Comparison of ENCODE assay signal across 19 cellular contexts in the genomic region with DNA sequence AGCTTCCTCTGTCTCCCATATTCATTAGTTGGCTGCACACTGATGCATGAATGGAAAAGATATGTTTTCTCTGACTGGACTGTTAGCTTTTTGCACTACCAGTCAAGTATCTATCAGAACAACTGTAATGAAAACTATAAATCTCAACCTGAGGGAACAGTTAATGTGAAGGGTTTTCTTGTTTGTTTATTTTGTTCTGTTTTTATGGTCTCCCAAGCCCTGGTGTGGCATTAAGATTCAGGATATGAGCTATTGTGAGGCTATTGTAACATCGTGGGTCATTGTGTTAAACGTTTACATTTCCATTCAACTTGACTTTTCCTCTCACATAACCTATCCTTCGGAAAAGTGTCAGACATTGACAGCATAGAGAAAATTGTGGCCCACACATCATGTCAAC.
"Had no signal": no experiment of that assay in that cellular context is flagged by ENCODE, and none has a peak within 500 bp of the region (broad histone marks: within the 10 kb centered on the region; RNA-seq: fewer than 3 reads in every experiment).

No MANE protein-coding gene starts in this region.

- H3K36me3 ChIP-seq: left ventricle myocardium inferior, neural progenitor cell, stomach, vagina had no signal

- H3K27me3 ChIP-seq: foreskin keratinocyte, neural progenitor cell, stomach, vagina had no signal

- H2AFZ ChIP-seq: neural progenitor cell had no signal

- DNase-seq: activated CD4-positive, alpha-beta T cell treated with anti-CD3 and anti-CD28 coated beads for 36 hours; activated CD4-positive, alpha-beta T cell treated with anti-CD3 and anti-CD28 coated beads, Interleukin-2, amount 50 U/mL, for 48 hours; amniotic stem cell; foreskin keratinocyte; hypothalamus; islet precursor cell; left ventricle myocardium inferior; mucosa of descending colon; naive B cell; stimulated activated CD4-positive, alpha-beta T cell treated with anti-CD3 and anti-CD28 coated beads, Interleukin-4, amount 100 ng/mL, for 24 hours; stomach; trophoblast cell had no signal

- H3K4me1 ChIP-seq: foreskin keratinocyte, vagina had no signal

- ATAC-seq: activated CD4-positive, alpha-beta T cell treated with anti-CD3 and anti-CD28 coated beads for 36 hours; foreskin keratinocyte; mucosa of descending colon; sciatic nerve; stimulated activated effector memory CD8-positive, alpha-beta T cell treated with anti-CD3 and anti-CD28 coated beads, Interleukin-12 subunit alpha, Interleukin-12 subunit beta, amount 100 ng/mL, for 72 hours had no signal

- H3K9me3 Mint-ChIP-seq: neural progenitor cell; stimulated activated effector memory CD8-positive, alpha-beta T cell treated with anti-CD3 and anti-CD28 coated beads, Interleukin-12 subunit alpha, Interleukin-12 subunit beta, amount 100 ng/mL, for 72 hours; T-helper 2 cell treated with Interferon-gamma antibody and Interleukin-4, amounts not matched to agents 5 μg/mL and 100 μg/mL, for 36 hours had no signal

- H3K4me3 Mint-ChIP-seq: activated CD4-positive, alpha-beta T cell treated with anti-CD3 and anti-CD28 coated beads for 36 hours; activated naive CD8-positive, alpha-beta T cell; naive B cell; neural progenitor cell; stimulated activated effector memory CD8-positive, alpha-beta T cell treated with anti-CD3 and anti-CD28 coated beads, Interleukin-12 subunit alpha, Interleukin-12 subunit beta, amount 100 ng/mL, for 72 hours; T-helper 2 cell treated with Interferon-gamma antibody and Interleukin-4, amounts not matched to agents 5 μg/mL and 100 μg/mL, for 36 hours had no signal

- H3K27ac ChIP-seq: foreskin keratinocyte, left ventricle myocardium inferior, neural progenitor cell, stomach, vagina had no signal

- H3K9me3 ChIP-seq: left ventricle myocardium inferior, mucosa of descending colon, stomach, vagina had no signal

- FAIRE-seq: TTC549 had no signal

- H3K27ac Mint-ChIP-seq: activated CD4-positive, alpha-beta T cell treated with anti-CD3 and anti-CD28 coated beads for 36 hours; activated naive CD8-positive, alpha-beta T cell; naive B cell; neural progenitor cell; stimulated activated effector memory CD8-positive, alpha-beta T cell treated with anti-CD3 and anti-CD28 coated beads, Interleukin-12 subunit alpha, Interleukin-12 subunit beta, amount 100 ng/mL, for 72 hours; T-helper 2 cell treated with Interferon-gamma antibody and Interleukin-4, amounts not matched to agents 5 μg/mL and 100 μg/mL, for 36 hours had no signal

- H3K4me2 ChIP-seq: neural progenitor cell had no signal

- H3K36me3 Mint-ChIP-seq: activated naive CD8-positive, alpha-beta T cell; naive B cell; stimulated activated effector memory CD8-positive, alpha-beta T cell treated with anti-CD3 and anti-CD28 coated beads, Interleukin-12 subunit alpha, Interleukin-12 subunit beta, amount 100 ng/mL, for 72 hours had no signal

- H3K9ac ChIP-seq: neural progenitor cell had no signal

- H3K4me3 ChIP-seq: left ventricle myocardium inferior, mucosa of descending colon, neural progenitor cell, stomach, vagina had no signal

- H3K4me1 Mint-ChIP-seq: activated CD4-positive, alpha-beta T cell treated with anti-CD3 and anti-CD28 coated beads for 36 hours; naive B cell; stimulated activated effector memory CD8-positive, alpha-beta T cell treated with anti-CD3 and anti-CD28 coated beads, Interleukin-12 subunit alpha, Interleukin-12 subunit beta, amount 100 ng/mL, for 72 hours had no signal
